Comparison of ENCODE assay signal across 13 cellular contexts in genomic region chr1:201884472-201884871, GRCh38. TPM values are rescaled to one million over a fixed set of nuclear protein-coding genes. Genes with fewer than 3 reads are reported as not detected.
DNase-seq lines count a peak whose midpoint lies in the region; ATAC-seq and TF ChIP-seq lines count a peak whose summit lies in the region.
"Had no signal": no experiment of that assay in that cellular context is flagged by ENCODE, and none has a peak within 500 bp of the region (broad histone marks: within the 10 kb centered on the region; RNA-seq: fewer than 3 reads in every experiment).

No MANE protein-coding gene starts in this region.

- H2BK5ac ChIP-seq in trophoblast cell (ENCODE audit: low read depth, low read length, poor library complexity) = peak overlapping the region; percentile 6

- no peak overlapping the region for H3K9ac ChIP-seq in trophoblast cell (ENCODE audit: low read length)

- no peak overlapping the region for H4K12ac ChIP-seq in trophoblast cell (ENCODE audit: low read depth, low read length)

- H3K36me3 ChIP-seq in gastroesophageal sphincter (no peaks in the 10 kb centered on the region), trophoblast cell (ENCODE audit: control insufficient read depth in 1 of 2, insufficient read depth in 2 of 2, low read length in 2 of 2) (no peaks in the 10 kb centered on the region)

- H2BK12ac ChIP-seq in trophoblast cell (ENCODE audit: low read length) = peak overlapping the region; percentile 71

- H3K27me3 ChIP-seq in gastroesophageal sphincter (no peaks in the 10 kb centered on the region), trophoblast cell (ENCODE audit: insufficient read depth, low read length) (peaks cover 4% of the 10 kb centered on the region)
- H3K27me3 ChIP-seq: hepatocyte had no signal

- H2AK5ac ChIP-seq in trophoblast cell (ENCODE audit: low read length) = peak overlapping the region; percentile 72

- peak overlapping the region; percentile 56 for H4K8ac ChIP-seq in trophoblast cell (ENCODE audit: low read depth, low read length)

- POLR2A ChIA-PET in RWPE1 (lab: Yijun Ruan, JAX; ENCODE audit: low non-redundant PET) = no interaction called here

- CTCF ChIA-PET in RWPE1 (lab: Yijun Ruan, JAX) = interaction anchor here (0.6 to 5.2 kb wide), 3 partner anchors 11 to 88 kb away, joined by 7 to 52 read pairs (median 12); no protein-coding TSS in a partner anchor

- no peak overlapping the region for H3K23ac ChIP-seq in trophoblast cell (ENCODE audit: low read length)

- WGBS in gastroesophageal sphincter (ENCODE audit: low coverage in 1 of 2), 2 donors = no CpG with 5 or more reads among the region's 1 CpG
- no CpG with 5 or more reads among the region's 1 CpG for WGBS in trophoblast cell (ENCODE audit: extremely low coverage, insufficient coverage, insufficient read length)

- no peak overlapping the region for H3K4me2 ChIP-seq in trophoblast cell (ENCODE audit: low read length)
- H3K4me2 ChIP-seq: hepatocyte had no signal

- H2BK120ac ChIP-seq in trophoblast cell (ENCODE audit: insufficient read depth, low read length, poor library complexity) = peak overlapping the region; percentile 10

- H3K4ac ChIP-seq in trophoblast cell (ENCODE audit: low read depth, low read length) = no peak overlapping the region

- no peak for TF ChIP-seq EP300 in gastroesophageal sphincter (IDR thresholded peaks at IDR 0.05)

- H3K4me1 ChIP-seq in gastroesophageal sphincter (peaks cover 0 to 59% (median 24%) of the 10 kb centered on the region in 3 donors), trophoblast cell (ENCODE audit: control insufficient read depth in 1 of 2, insufficient read depth in 2 of 2, low read length in 2 of 2) (peaks cover 40 to 43% of the 10 kb centered on the region in 2 experiments)

- peak overlapping the region; percentile 27 for H2AFZ ChIP-seq in trophoblast cell (ENCODE audit: insufficient read depth, low read length, poor library complexity)
- H2AFZ ChIP-seq: hepatocyte had no signal

- peaks cover 13% of the 10 kb centered on the region for H3K79me1 ChIP-seq in trophoblast cell (ENCODE audit: low read length)

- TF ChIP-seq POLR2A in gastroesophageal sphincter (IDR thresholded peaks at IDR 0.05) = no peak

- TF ChIP-seq CTCF in RWPE1 (conservative IDR thresholded peaks at IDR 0.05; ENCODE audit: low read depth) (no peak), gastroesophageal sphincter (IDR thresholded peaks at IDR 0.05) (no peak)

- H3K4me3 ChIP-seq in gastroesophageal sphincter = no peak overlapping the region
- no peak overlapping the region for H3K4me3 ChIP-seq in trophoblast cell (ENCODE audit: low read depth, low read length)
- H3K4me3 ChIP-seq: hepatocyte had no signal

- no peak for ATAC-seq in gastroesophageal sphincter
- ATAC-seq: activated CD8-positive, alpha-beta T cell treated with anti-CD3 and anti-CD28 coated beads, Interleukin-2, amount 10 ng/mL, durations not matched to agents 7 days and 5 days had no signal

- peak overlapping the region; percentile 63 for H3K14ac ChIP-seq in trophoblast cell (ENCODE audit: low read length)

- H3K79me2 ChIP-seq in trophoblast cell (ENCODE audit: control insufficient read depth, insufficient read depth, low read length, poor library complexity) = peaks cover 5% of the 10 kb centered on the region
- H3K79me2 ChIP-seq: hepatocyte had no signal

- H4K91ac ChIP-seq in trophoblast cell (ENCODE audit: low read depth, low read length) = peak overlapping the region; percentile 76

- DNase-seq in DMS 273 treated with DMSO at 0.1 percent for 48 hours (lab: John Stamatoyannopoulos, UW) = peak; percentile 44
- DNase-seq in RWPE1 (ENCODE audit: low spot score) = no peak
- DNase-seq in trophoblast cell = no peak
- DNase-seq in NAMALWA (ENCODE audit: low spot score) = no peak
- no peak for DNase-seq in germinal center (ENCODE audit: low spot score)
- DNase-seq in retina = no peak
- no peak for DNase-seq in NCI-H524 treated with DMSO at 0.1 percent for 48 hours (lab: John Stamatoyannopoulos, UW)
- DNase-seq: activated CD8-positive, alpha-beta T cell treated with anti-CD3 and anti-CD28 coated beads, Interleukin-2, amount 10 ng/mL, durations not matched to agents 7 days and 5 days; aorta; NCI-H1105 had no signal

- peak overlapping the region; percentile 9 for H3K18ac ChIP-seq in trophoblast cell (ENCODE audit: low read length)

- H3K9me3 ChIP-seq in gastroesophageal sphincter (no peaks in the 10 kb centered on the region), trophoblast cell (ENCODE audit: insufficient read depth, low read depth, low read length) (no peaks in the 10 kb centered on the region)

- peak overlapping the region; percentile 44 for H3K27ac ChIP-seq in RWPE1
- H3K27ac ChIP-seq in gastroesophageal sphincter = peak overlapping the region in 3 of 4 donors; percentile 24 to 41 (median 38)
- H3K27ac ChIP-seq in trophoblast cell (ENCODE audit: low read depth, low read length) = no peak overlapping the region
- H3K27ac ChIP-seq: hepatocyte had no signal

RNA-seq across cellular contexts. Expression of gene SHISA4, which starts 4.2 kb away (rescaled TPM):
- total RNA-seq in gastroesophageal sphincter = 10 to 100 TPM; 18.9 to 35.8 (median 29.3) TPM
- polyA plus RNA-seq in trophoblast cell (2013) = 14.7 and 15.2 TPM in 2 replicates
- total RNA-seq: B cell had no signal

RNA-seq across cellular contexts. Expression of gene IPO9, which starts 55.5 kb away (rescaled TPM):
- total RNA-seq in gastroesophageal sphincter = 10 to 100 TPM; 21.6 to 30.7 (median 26.5) TPM
- polyA plus RNA-seq in trophoblast cell (2013) = 41.3 and 42.6 TPM in 2 replicates
